In genomic region chr2:42214669-42215068, GRCh38 we compare ENCODE assay signal across 19 cellular contexts. TPM values are rescaled to one million over a fixed set of nuclear protein-coding genes. Genes with fewer than 3 reads are reported as not detected.
A peak's percentile ranks its signal among the peaks of the same experiment; 100 is the strongest.
DNase-seq lines count a peak whose midpoint lies in the region; ATAC-seq and TF ChIP-seq lines count a peak whose summit lies in the region.
"Had no signal": no experiment of that assay in that cellular context is flagged by ENCODE, and none has a peak within 500 bp of the region (broad histone marks: within the 10 kb centered on the region; RNA-seq: fewer than 3 reads in every experiment).

No MANE protein-coding gene starts in this region.

- no peaks in the 10 kb centered on the region; the same call in 1 of the 2 replicates for H3K36me3 ChIP-seq in Caco-2 (ENCODE audit: control insufficient read depth, insufficient read depth, low read length)

- no peak for TF ChIP-seq CTCF in Caco-2 (IDR thresholded peaks at IDR 0.05; ENCODE audit: insufficient read depth in 1 of 2, low read depth in 1 of 2, low read length in 1 of 2, severe bottlenecking in 1 of 2, unreplicated experiment in 1 of 2)
- TF ChIP-seq CTCF in glutamatergic neuron (IDR thresholded peaks at IDR 0.05; ENCODE audit: partially characterized antibody, unreplicated experiment) = no peak

- CTCF ChIA-PET in Caco-2 (lab: Charles Lee) = interaction anchor here (0.6 kb wide), 1 partner anchor 69 kb away, joined by 3 read pairs; no protein-coding TSS in a partner anchor

- H3K9me3 Mint-ChIP-seq in activated T-cell treated with anti-CD3 and anti-CD28 coated beads, Interleukin-2, amount 50 U/mL, for 24 hours = no peaks in the 10 kb centered on the region
- H3K9me3 Mint-ChIP-seq in Caco-2 (ENCODE audit: unreplicated experiment) (no peaks in the 10 kb centered on the region), glutamatergic neuron (ENCODE audit: unreplicated experiment) (no peaks in the 10 kb centered on the region)
- H3K9me3 Mint-ChIP-seq: activated CD4-positive, alpha-beta T cell treated with anti-CD3 and anti-CD28 coated beads, Interleukin-2, amount 10 ng/mL, durations not matched to agents 7 days and 5 days; naive thymus-derived CD4-positive, alpha-beta T cell had no signal

- H3K4me3 ChIP-seq in Caco-2 (ENCODE audit: low read depth, low read length) = no peak overlapping the region
- H3K4me3 ChIP-seq: skin epidermis had no signal

- no peaks in the 10 kb centered on the region for H3K27me3 Mint-ChIP-seq in activated T-cell treated with anti-CD3 and anti-CD28 coated beads, Interleukin-2, amount 50 U/mL, for 24 hours
- H3K27me3 Mint-ChIP-seq in T-helper 17 cell = no peaks in the 10 kb centered on the region
- H3K27me3 Mint-ChIP-seq in Caco-2 (ENCODE audit: insufficient read depth, unreplicated experiment) = no peaks in the 10 kb centered on the region
- no peaks in the 10 kb centered on the region for H3K27me3 Mint-ChIP-seq in glutamatergic neuron (ENCODE audit: unreplicated experiment)
- H3K27me3 Mint-ChIP-seq: activated CD4-positive, alpha-beta T cell treated with anti-CD3 and anti-CD28 coated beads, Interleukin-2, amount 10 ng/mL, durations not matched to agents 7 days and 5 days; naive thymus-derived CD4-positive, alpha-beta T cell had no signal

- peaks cover 28% of the 10 kb centered on the region for H3K36me3 Mint-ChIP-seq in activated T-cell treated with anti-CD3 and anti-CD28 coated beads, Interleukin-2, amount 50 U/mL, for 24 hours (ENCODE audit: low read depth)
- peaks cover 6% of the 10 kb centered on the region for H3K36me3 Mint-ChIP-seq in T-helper 17 cell (ENCODE audit: low read depth)
- peaks cover 10% of the 10 kb centered on the region for H3K36me3 Mint-ChIP-seq in Caco-2 (ENCODE audit: insufficient read depth, unreplicated experiment)
- H3K36me3 Mint-ChIP-seq in glutamatergic neuron (ENCODE audit: unreplicated experiment) = no peaks in the 10 kb centered on the region

- H3K4me1 Mint-ChIP-seq in activated T-cell treated with anti-CD3 and anti-CD28 coated beads, Interleukin-2, amount 50 U/mL, for 24 hours (ENCODE audit: low read depth) = peaks cover 73% of the 10 kb centered on the region
- peaks cover 53% of the 10 kb centered on the region for H3K4me1 Mint-ChIP-seq in T-helper 17 cell
- peaks cover 6% of the 10 kb centered on the region for H3K4me1 Mint-ChIP-seq in Caco-2 (ENCODE audit: low read depth, unreplicated experiment)
- no peaks in the 10 kb centered on the region for H3K4me1 Mint-ChIP-seq in glutamatergic neuron (ENCODE audit: low read depth, unreplicated experiment)

- BruUV-seq in Caco-2 (replicated peaks; lab: Mats Ljungman, UMichigan) = no TSS peak

- DNase-seq in activated T-cell treated with anti-CD3 and anti-CD28 coated beads, Interleukin-2, amount 50 U/mL, for 24 hours = no peak
- DNase-seq in activated T-cell treated with anti-CD3 and anti-CD28 coated beads for 4 hours = no peak
- DNase-seq in T-helper 17 cell = no peak
- peak; percentile 63 for DNase-seq in fibroblast of peridontal ligament (ENCODE audit: extremely low read depth)
- DNase-seq in stromal cell of bone marrow (ENCODE audit: low read depth) = peak; percentile 50
- DNase-seq in Caco-2 = no peak
- no peak for DNase-seq in NCI-H1930 (lab: John Stamatoyannopoulos, UW)
- no peak for DNase-seq in glutamatergic neuron
- DNase-seq: activated CD4-positive, alpha-beta T cell treated with anti-CD3 and anti-CD28 coated beads, Interleukin-2, amount 10 ng/mL, durations not matched to agents 7 days and 5 days; activated naive CD4-positive, alpha-beta T cell treated with Interleukin-2 at 50 U/mL for 16 hours; C1 segment of cervical spinal cord; foreskin melanocyte; KBM-7; mesendoderm; naive thymus-derived CD4-positive, alpha-beta T cell; NCI-H1048; NCI-H524; stimulated activated CD4-positive, alpha-beta T cell treated with anti-CD3 and anti-CD28 coated beads, Interleukin-4, amount 100 ng/mL, for 1 hour had no signal

- no peaks in the 10 kb centered on the region for H3K9me3 ChIP-seq in T-helper 17 cell (ENCODE audit: control insufficient read depth, low read length, poor library complexity, severe bottlenecking)
- H3K9me3 ChIP-seq in Caco-2 = no peaks in the 10 kb centered on the region

- intact Hi-C loops in Caco-2 (cut with micrococcal nuclease; ENCODE audit: unreplicated experiment) = loop anchor here (2.0 kb wide), 1 partner anchor 18 kb away; no protein-coding TSS in a partner anchor

- H3K27ac Mint-ChIP-seq in activated T-cell treated with anti-CD3 and anti-CD28 coated beads, Interleukin-2, amount 50 U/mL, for 24 hours = peak overlapping the region; percentile 2
- H3K27ac Mint-ChIP-seq in T-helper 17 cell (no peak overlapping the region), Caco-2 (ENCODE audit: unreplicated experiment) (no peak overlapping the region), glutamatergic neuron (ENCODE audit: unreplicated experiment) (no peak overlapping the region)
- H3K27ac Mint-ChIP-seq: activated CD4-positive, alpha-beta T cell treated with anti-CD3 and anti-CD28 coated beads, Interleukin-2, amount 10 ng/mL, durations not matched to agents 7 days and 5 days had no signal

- ATAC-seq in T-helper 17 cell = no peak
- ATAC-seq: naive thymus-derived CD4-positive, alpha-beta T cell had no signal

- peaks cover 16% of the 10 kb centered on the region; the same call in 1 of the 2 replicates for H3K4me1 ChIP-seq in Caco-2

- H3K27me3 ChIP-seq in Caco-2 (replicated peaks; ENCODE audit: control insufficient read depth, insufficient read depth, low read length) = no peaks in the 10 kb centered on the region

- POLR2A ChIA-PET in Caco-2 (lab: Charles Lee) = no interaction called here

- H3K4me3 Mint-ChIP-seq in activated T-cell treated with anti-CD3 and anti-CD28 coated beads, Interleukin-2, amount 50 U/mL, for 24 hours = no peak overlapping the region
- peak overlapping the region; percentile 45 for H3K4me3 Mint-ChIP-seq in T-helper 17 cell
- no peak overlapping the region for H3K4me3 Mint-ChIP-seq in Caco-2 (ENCODE audit: unreplicated experiment)
- no peak overlapping the region for H3K4me3 Mint-ChIP-seq in glutamatergic neuron (ENCODE audit: unreplicated experiment)
- H3K4me3 Mint-ChIP-seq: activated CD4-positive, alpha-beta T cell treated with anti-CD3 and anti-CD28 coated beads, Interleukin-2, amount 10 ng/mL, durations not matched to agents 7 days and 5 days had no signal

RNA-seq across cellular contexts. Expression of gene EML4, which starts 45.5 kb away (rescaled TPM):
- total RNA-seq in T-helper 17 cell = 100 to 1,000 TPM; 292 to 348 TPM
- total RNA-seq in Caco-2 (2022) = 122 and 125 TPM in 2 replicates
- 50.8 TPM for total RNA-seq in glutamatergic neuron (ENCODE audit: unreplicated experiment)

Comparison
In these comparisons a context has a peak if more than half of its experiments do, and no peak if none do; other contexts are left out.
1. DNase-seq: peak in fibroblast of peridontal ligament (single experiment) and stromal cell of bone marrow (single experiment); none in activated T-cell treated with anti-CD3 and anti-CD28 coated beads, Interleukin-2, amount 50 U/mL, for 24 hours (single experiment), activated T-cell treated with anti-CD3 and anti-CD28 coated beads for 4 hours (single experiment), T-helper 17 cell (0 of 3), Caco-2 (0 of 2), NCI-H1930 (0 of 2) and glutamatergic neuron (single experiment).